Comparison of ENCODE assay signal across 12 cellular contexts in genomic region chr11:702731-703461, GRCh38. TPM values are rescaled to one million over a fixed set of nuclear protein-coding genes. Genes with fewer than 3 reads are reported as not detected.
DNase-seq lines count a peak whose midpoint lies in the region; ATAC-seq and TF ChIP-seq lines count a peak whose summit lies in the region.
"Had no signal": no experiment of that assay in that cellular context is flagged by ENCODE, and none has a peak within 500 bp of the region (broad histone marks: within the 10 kb centered on the region; RNA-seq: fewer than 3 reads in every experiment).

No MANE protein-coding gene starts in this region.

- H3K27ac ChIP-seq in right atrium auricular region (no peak overlapping the region), colonic mucosa (peak overlapping the region; percentile 90), uterus (peak overlapping the region; percentile 35 to 47)
- H3K27ac ChIP-seq: cardiac muscle cell, SJSA1 had no signal

- TF ChIP-seq CTCF in right atrium auricular region (IDR thresholded peaks at IDR 0.05) (no peak), colonic mucosa (IDR thresholded peaks at IDR 0.05) (no peak), uterus (IDR thresholded peaks at IDR 0.05) (no peak)

- peaks cover 0 to 31% of the 10 kb centered on the region in 2 donors for H3K4me1 ChIP-seq in right atrium auricular region
- peaks cover 20% of the 10 kb centered on the region for H3K4me1 ChIP-seq in colonic mucosa
- peaks cover 0 to 4% of the 10 kb centered on the region in 2 donors for H3K4me1 ChIP-seq in uterus
- H3K4me1 ChIP-seq: SJSA1 had no signal

- H3K9ac ChIP-seq in colonic mucosa (ENCODE audit: low read depth in 2 of 2, low read length in 2 of 2), result peak overlapping the region; percentile 32 to 84

- peak; percentile 12 for ATAC-seq in Right ventricle myocardium inferior

- H3K36me3 ChIP-seq in right atrium auricular region, result no peaks in the 10 kb centered on the region
- no peaks in the 10 kb centered on the region for H3K36me3 ChIP-seq in colonic mucosa
- H3K36me3 ChIP-seq in uterus, result no peaks in the 10 kb centered on the region
- H3K36me3 ChIP-seq: cardiac muscle cell, SJSA1 had no signal

- H3K9me3 ChIP-seq in right atrium auricular region (no peaks in the 10 kb centered on the region), colonic mucosa (no peaks in the 10 kb centered on the region), uterus (no peaks in the 10 kb centered on the region)
- H3K9me3 ChIP-seq: SJSA1 had no signal

- intact Hi-C loops in Right ventricle myocardium inferior (cut with DNase I) (no loop called here), colonic mucosa (cut with DNase I) (no loop called here), uterus (cut with DNase I; ENCODE audit: low total_unique reads) (no loop called here)

- no peak for TF ChIP-seq POLR2A in uterus (IDR thresholded peaks at IDR 0.05)

- DNase-seq in Right ventricle myocardium inferior (ENCODE audit: missing footprints) (no peak), right atrium auricular region (ENCODE audit: low spot score) (no peak), colonic mucosa (peak; percentile 74), myocyte (ENCODE audit: low read depth) (peak; percentile 81), uterus (peak in 1 of 2 donors; percentile 26), COLO829 (ENCODE audit: low spot score) (no peak), AG08395 (ENCODE audit: low spot score) (no peak), HuH-7.5 (ENCODE audit: low spot score) (no peak)
- DNase-seq: NCI-H1694, occipital lobe had no signal

- H3K4me3 ChIP-seq in right atrium auricular region (no peak overlapping the region), colonic mucosa (no peak overlapping the region), uterus (no peak overlapping the region)
- H3K4me3 ChIP-seq: cardiac muscle cell, SJSA1 had no signal

- H3K27me3 ChIP-seq in right atrium auricular region, result peaks cover 0 to 7% of the 10 kb centered on the region in 2 donors
- no peaks in the 10 kb centered on the region for H3K27me3 ChIP-seq in colonic mucosa
- H3K27me3 ChIP-seq in uterus, result no peaks in the 10 kb centered on the region
- H3K27me3 ChIP-seq: SJSA1 had no signal

RNA-seq across cellular contexts. Expression of gene EPS8L2, which starts 3.1 kb away (rescaled TPM):
- 7.7 TPM for total RNA-seq in Right ventricle myocardium inferior
- total RNA-seq in right atrium auricular region, result 1 to 10 TPM; 4.7 to 7.5 TPM
- 100 to 1,000 TPM; 192 to 254 TPM for total RNA-seq in colonic mucosa
- 20.4 and 26.5 TPM in 2 replicates for total RNA-seq in myocyte
- 40.5 TPM for polyA plus RNA-seq in myocyte (2012)
- 10 to 100 TPM; 12.2 to 52.8 (median 32.3) TPM for total RNA-seq in uterus
- total RNA-seq: SJSA1 had no signal

RNA-seq across cellular contexts. Expression of gene TMEM80, which starts 7.3 kb away (rescaled TPM):
- 9.9 TPM for total RNA-seq in Right ventricle myocardium inferior
- total RNA-seq in right atrium auricular region, result 10 to 100 TPM; 12.5 to 20.7 TPM
- total RNA-seq in colonic mucosa, result 10 to 100 TPM; 18.4 to 36.6 TPM
- total RNA-seq in myocyte, result 37.8 and 44.7 TPM in 2 replicates
- 43.8 TPM for polyA plus RNA-seq in myocyte (2012)
- 10 to 100 TPM in 2 of 4 donors, 1 to 10 TPM in 2; 2.6 to 35.3 (median 8.1) TPM for total RNA-seq in uterus

RNA-seq across cellular contexts. Expression of gene DEAF1, which starts 7.9 kb away (rescaled TPM):
- total RNA-seq in Right ventricle myocardium inferior, result 20.6 TPM
- 10 to 100 TPM; 15.5 to 26.6 TPM for total RNA-seq in right atrium auricular region
- total RNA-seq in colonic mucosa, result 10 to 100 TPM; 21.7 to 25.8 TPM
- total RNA-seq in myocyte, result 22.5 and 35.8 TPM in 2 replicates
- 57.1 TPM for polyA plus RNA-seq in myocyte (2012)
- total RNA-seq in uterus, result 10 to 100 TPM in 2 of 4 donors, 1 to 10 TPM in 2; 7.9 to 45.6 (median 20.4) TPM

RNA-seq across cellular contexts. Expression of gene TALDO1, which starts 44.4 kb away (rescaled TPM):
- 102 TPM for total RNA-seq in Right ventricle myocardium inferior
- 100 to 1,000 TPM in 1 of 2 donors, 10 to 100 TPM in 1; 90.3 to 111 TPM for total RNA-seq in right atrium auricular region
- total RNA-seq in colonic mucosa, result 100 to 1,000 TPM; 195 to 274 TPM
- total RNA-seq in myocyte, result 118 and 155 TPM in 2 replicates
- 245 TPM for polyA plus RNA-seq in myocyte (2012)
- total RNA-seq in uterus, result 100 to 1,000 TPM in 1 of 4 donors, 10 to 100 TPM in 3; 60.3 to 146 (median 66.9) TPM

Comparison
In these comparisons a context has a peak if more than half of its experiments do, and no peak if none do; other contexts are left out.
1. DNase-seq: peak in colonic mucosa (single experiment) and myocyte (single experiment); none in Right ventricle myocardium inferior (single experiment), right atrium auricular region (single experiment), COLO829 (single experiment), AG08395 (single experiment) and HuH-7.5 (single experiment).
2. H3K27ac ChIP-seq: peak in colonic mucosa (single experiment) and uterus (2 of 2); none in right atrium auricular region (0 of 2).